Comparison of ENCODE assay signal across 23 cellular contexts in genomic region chr11:44598831-44599230, GRCh38. TPM values are rescaled to one million over a fixed set of nuclear protein-coding genes. Genes with fewer than 3 reads are reported as not detected.
DNase-seq lines count a peak whose midpoint lies in the region; ATAC-seq and TF ChIP-seq lines count a peak whose summit lies in the region.
"Had no signal": no experiment of that assay in that cellular context is flagged by ENCODE, and none has a peak within 500 bp of the region (broad histone marks: within the 10 kb centered on the region; RNA-seq: fewer than 3 reads in every experiment).

No MANE protein-coding gene starts in this region.

- no peaks in the 10 kb centered on the region for H3K9me3 Mint-ChIP-seq in activated CD8-positive, alpha-beta T cell treated with anti-CD3 and anti-CD28 coated beads, Interleukin-2, amount 10 ng/mL, durations not matched to agents 7 days and 5 days (ENCODE audit: insufficient read depth)
- H3K9me3 Mint-ChIP-seq in naive thymus-derived CD4-positive, alpha-beta T cell, result no peaks in the 10 kb centered on the region
- H3K9me3 Mint-ChIP-seq in Caco-2 (ENCODE audit: unreplicated experiment), result no peaks in the 10 kb centered on the region
- H3K9me3 Mint-ChIP-seq: neural progenitor cell had no signal

- H2AFZ ChIP-seq in Karpas-422 (ENCODE audit: low read length), result no peak overlapping the region
- H2AFZ ChIP-seq: neural progenitor cell had no signal

- H3K9ac ChIP-seq in Karpas-422 (ENCODE audit: low read length), result no peak overlapping the region
- H3K9ac ChIP-seq: neural progenitor cell had no signal

- H3K4me3 ChIP-seq in Karpas-422 (ENCODE audit: low read length) (no peak overlapping the region), Caco-2 (ENCODE audit: low read depth, low read length) (no peak overlapping the region)
- H3K4me3 ChIP-seq in naive thymus-derived CD4-positive, alpha-beta T cell (ENCODE audit: low read length), result no peak overlapping the region
- H3K4me3 ChIP-seq: lung, neural progenitor cell, sigmoid colon, SJSA1, upper lobe of left lung had no signal

- H3K4me1 Mint-ChIP-seq in activated CD8-positive, alpha-beta T cell treated with anti-CD3 and anti-CD28 coated beads, Interleukin-2, amount 10 ng/mL, durations not matched to agents 7 days and 5 days (ENCODE audit: low read depth), result peaks cover 49% of the 10 kb centered on the region
- peaks cover 15 to 72% (median 53%) of the 10 kb centered on the region in 7 donors for H3K4me1 Mint-ChIP-seq in naive thymus-derived CD4-positive, alpha-beta T cell
- no peaks in the 10 kb centered on the region for H3K4me1 Mint-ChIP-seq in Caco-2 (ENCODE audit: low read depth, unreplicated experiment)

- H3K36me3 ChIP-seq in Karpas-422 (ENCODE audit: insufficient read depth, low read length) (no peaks in the 10 kb centered on the region), Caco-2 (ENCODE audit: control insufficient read depth, insufficient read depth, low read length) (no peaks in the 10 kb centered on the region)
- peaks cover 0 to 2% (median 0%) of the 10 kb centered on the region in 3 experiments for H3K36me3 ChIP-seq in naive thymus-derived CD4-positive, alpha-beta T cell (ENCODE audit: control insufficient read depth in 2 of 3, insufficient read depth in 3 of 3, low read length in 3 of 3)
- H3K36me3 ChIP-seq: neural progenitor cell, sigmoid colon, SJSA1 had no signal

- peak overlapping the region; percentile 99 for H3K27ac ChIP-seq in Karpas-422 (ENCODE audit: low read length)
- H3K27ac ChIP-seq in naive thymus-derived CD4-positive, alpha-beta T cell (ENCODE audit: low read depth, low read length), result no peak overlapping the region
- H3K27ac ChIP-seq: 22Rv1, neural progenitor cell, sigmoid colon, SJSA1, VCaP had no signal

- no peak overlapping the region for H3K4me2 ChIP-seq in Karpas-422 (ENCODE audit: low read depth, low read length, poor library complexity, severe bottlenecking)
- H3K4me2 ChIP-seq: neural progenitor cell had no signal

- POLR2A ChIA-PET in activated CD8-positive, alpha-beta T cell treated with anti-CD3 and anti-CD28 coated beads, Interleukin-2, amount 10 ng/mL, durations not matched to agents 7 days and 5 days (lab: Charles Lee), result interaction anchor here (1.0 kb wide), 1 partner anchor 24 kb away, joined by 4 read pairs; no protein-coding TSS in a partner anchor
- POLR2A ChIA-PET in naive thymus-derived CD4-positive, alpha-beta T cell (lab: Charles Lee), result interaction anchor here (1.5 to 5.3 kb wide), 4 partner anchors 11 to 18 kb away, joined by 3 to 47 read pairs (median 8); no protein-coding TSS in a partner anchor
- POLR2A ChIA-PET in Caco-2 (lab: Charles Lee), result no interaction called here

- no peaks in the 10 kb centered on the region for H3K27me3 ChIP-seq in Karpas-422 (ENCODE audit: low read length)
- H3K27me3 ChIP-seq in naive thymus-derived CD4-positive, alpha-beta T cell (ENCODE audit: control insufficient read depth in 2 of 2, insufficient read depth in 2 of 2, low read length in 2 of 2), result no peaks in the 10 kb centered on the region
- H3K27me3 ChIP-seq in Caco-2 (replicated peaks; ENCODE audit: control insufficient read depth, insufficient read depth, low read length), result no peaks in the 10 kb centered on the region
- H3K27me3 ChIP-seq: neural progenitor cell, sigmoid colon, SJSA1, upper lobe of left lung had no signal

- H3K27ac Mint-ChIP-seq in activated CD8-positive, alpha-beta T cell treated with anti-CD3 and anti-CD28 coated beads, Interleukin-2, amount 10 ng/mL, durations not matched to agents 7 days and 5 days, result peak overlapping the region; percentile 44
- H3K27ac Mint-ChIP-seq in naive thymus-derived CD4-positive, alpha-beta T cell, result peak overlapping the region in 7 of 9 donors; percentile 51 to 96 (median 81)
- H3K27ac Mint-ChIP-seq in Caco-2 (ENCODE audit: unreplicated experiment), result no peak overlapping the region
- H3K27ac Mint-ChIP-seq: neural progenitor cell, progenitor cell of endocrine pancreas had no signal

- CTCF ChIA-PET in activated CD8-positive, alpha-beta T cell treated with anti-CD3 and anti-CD28 coated beads, Interleukin-2, amount 10 ng/mL, durations not matched to agents 7 days and 5 days (lab: Charles Lee), result interaction anchor here (1.3 to 2.0 kb wide), 3 partner anchors 13 to 34 kb away, joined by 4 to 5 read pairs (median 4); partner anchors contain the start of gene CD82
- CTCF ChIA-PET in naive thymus-derived CD4-positive, alpha-beta T cell (lab: Charles Lee), result interaction anchor here (0.7 to 1.1 kb wide), 2 partner anchors 18 to 177 kb away, joined by 3 read pairs; no protein-coding TSS in a partner anchor
- CTCF ChIA-PET in Caco-2 (lab: Charles Lee), result interaction anchor here (0.6 to 0.7 kb wide), 2 partner anchors 14 to 19 kb away, joined by 3 to 7 read pairs; no protein-coding TSS in a partner anchor

- no peak for TF ChIP-seq CTCF in Caco-2 (IDR thresholded peaks at IDR 0.05; ENCODE audit: insufficient read depth in 1 of 2, low read depth in 1 of 2, low read length in 1 of 2, severe bottlenecking in 1 of 2, unreplicated experiment in 1 of 2)

- no peaks in the 10 kb centered on the region for H3K79me2 ChIP-seq in Karpas-422 (ENCODE audit: low read length)

- H3K27me3 Mint-ChIP-seq in activated CD8-positive, alpha-beta T cell treated with anti-CD3 and anti-CD28 coated beads, Interleukin-2, amount 10 ng/mL, durations not matched to agents 7 days and 5 days (ENCODE audit: low read depth), result no peaks in the 10 kb centered on the region
- no peaks in the 10 kb centered on the region for H3K27me3 Mint-ChIP-seq in naive thymus-derived CD4-positive, alpha-beta T cell
- peaks cover 2% of the 10 kb centered on the region for H3K27me3 Mint-ChIP-seq in Caco-2 (ENCODE audit: insufficient read depth, unreplicated experiment)

- ATAC-seq in activated CD8-positive, alpha-beta T cell treated with anti-CD3 and anti-CD28 coated beads, Interleukin-2, amount 10 ng/mL, durations not matched to agents 7 days and 5 days, result no peak
- no peak for ATAC-seq in naive thymus-derived CD4-positive, alpha-beta T cell

- H3K9me3 ChIP-seq in Karpas-422 (ENCODE audit: low read length) (no peaks in the 10 kb centered on the region), Caco-2 (no peaks in the 10 kb centered on the region)
- no peaks in the 10 kb centered on the region for H3K9me3 ChIP-seq in naive thymus-derived CD4-positive, alpha-beta T cell (ENCODE audit: control insufficient read depth in 2 of 3, low read length in 3 of 3)
- H3K9me3 ChIP-seq: sigmoid colon, upper lobe of left lung had no signal

- H3K4me1 ChIP-seq in Karpas-422 (ENCODE audit: low read length), result peaks cover 96% of the 10 kb centered on the region
- H3K4me1 ChIP-seq in naive thymus-derived CD4-positive, alpha-beta T cell (ENCODE audit: control insufficient read depth in 2 of 2, insufficient read depth in 2 of 2, low read length in 2 of 2), result peaks cover 33 to 38% of the 10 kb centered on the region in 2 donors
- no peaks in the 10 kb centered on the region for H3K4me1 ChIP-seq in Caco-2

- no peaks in the 10 kb centered on the region for H3K9me2 ChIP-seq in Karpas-422 (replicated peaks; ENCODE audit: insufficient read depth, low read length)

- DNase-seq in DMS 273 (lab: John Stamatoyannopoulos, UW; ENCODE audit: unreplicated experiment) (peak; percentile 30), DMS 273 treated with DMSO at 0.1 percent for 48 hours (lab: John Stamatoyannopoulos, UW) (no peak), Karpas-422 (no peak), Caco-2 (no peak)
- DNase-seq in activated CD8-positive, alpha-beta T cell treated with anti-CD3 and anti-CD28 coated beads, Interleukin-2, amount 10 ng/mL, durations not matched to agents 7 days and 5 days, result no peak
- DNase-seq in naive thymus-derived CD4-positive, alpha-beta T cell, result no peak
- DNase-seq in central memory CD4-positive, alpha-beta T cell, result no peak
- no peak for DNase-seq in effector CD8-positive, alpha-beta T cell (lab: John Stamatoyannopoulos, UW)
- DNase-seq: activated CD4-positive, alpha-beta T cell treated with anti-CD3 and anti-CD28 coated beads, Interleukin-2, amount 50 U/mL, for 48 hours; activated naive CD4-positive, alpha-beta T cell treated with Interleukin-2 at 50 U/mL for 16 hours; activated T-cell treated with anti-CD3 and anti-CD28 coated beads, Interleukin-2, amount 50 U/mL, for 1 hour; anterior cingulate cortex; COR-L47; kidney; NCI-H524; sigmoid colon; upper lobe of left lung had no signal

- intact Hi-C loops in naive thymus-derived CD4-positive, alpha-beta T cell (cut with micrococcal nuclease), result loop anchor here in 1 of 2 donors (10.0 kb wide), 1 partner anchor 1246 kb away; the partner anchor contains the start of gene CRY2
- intact Hi-C loops in Caco-2 (cut with micrococcal nuclease; ENCODE audit: unreplicated experiment), result no loop called here

- no TSS peak for BruUV-seq in Caco-2 (replicated peaks; lab: Mats Ljungman, UMichigan)

- peaks cover 19% of the 10 kb centered on the region for H3K36me3 Mint-ChIP-seq in activated CD8-positive, alpha-beta T cell treated with anti-CD3 and anti-CD28 coated beads, Interleukin-2, amount 10 ng/mL, durations not matched to agents 7 days and 5 days (ENCODE audit: low read depth)
- H3K36me3 Mint-ChIP-seq in naive thymus-derived CD4-positive, alpha-beta T cell, result peaks cover 0 to 29% (median 3%) of the 10 kb centered on the region in 5 donors
- H3K36me3 Mint-ChIP-seq in Caco-2 (ENCODE audit: insufficient read depth, unreplicated experiment), result no peaks in the 10 kb centered on the region

- no peaks in the 10 kb centered on the region for H4K20me1 ChIP-seq in Karpas-422 (ENCODE audit: insufficient read depth, low read depth, low read length)

- H3K4me3 Mint-ChIP-seq in activated CD8-positive, alpha-beta T cell treated with anti-CD3 and anti-CD28 coated beads, Interleukin-2, amount 10 ng/mL, durations not matched to agents 7 days and 5 days, result no peak overlapping the region
- peak overlapping the region in 1 of 10 donors; percentile 30 for H3K4me3 Mint-ChIP-seq in naive thymus-derived CD4-positive, alpha-beta T cell
- H3K4me3 Mint-ChIP-seq in Caco-2 (ENCODE audit: unreplicated experiment), result no peak overlapping the region
- H3K4me3 Mint-ChIP-seq: neural progenitor cell had no signal

RNA-seq across cellular contexts. Expression of gene CD82, which starts 33.4 kb away (rescaled TPM):
- total RNA-seq in Karpas-422 (2014; rRNA removed; shearing (Covaris generic); ENCODE audit: low replicate concordance), result 22.2 and 39.5 TPM in 2 replicates
- total RNA-seq in activated CD8-positive, alpha-beta T cell treated with anti-CD3 and anti-CD28 coated beads, Interleukin-2, amount 10 ng/mL, durations not matched to agents 7 days and 5 days, result 10 to 100 TPM; 68.2 to 72.9 TPM
- total RNA-seq in naive thymus-derived CD4-positive, alpha-beta T cell, result 100 to 1,000 TPM in 1 of 5 experiments, 10 to 100 TPM in 4; 37.0 to 319 (median 57.2) TPM
- polyA plus RNA-seq in naive thymus-derived CD4-positive, alpha-beta T cell, result 10 to 100 TPM; 36.4 to 63.1 TPM
- total RNA-seq in Caco-2 (2022), result 3.7 and 4.3 TPM in 2 replicates
